In the genomic region with DNA sequence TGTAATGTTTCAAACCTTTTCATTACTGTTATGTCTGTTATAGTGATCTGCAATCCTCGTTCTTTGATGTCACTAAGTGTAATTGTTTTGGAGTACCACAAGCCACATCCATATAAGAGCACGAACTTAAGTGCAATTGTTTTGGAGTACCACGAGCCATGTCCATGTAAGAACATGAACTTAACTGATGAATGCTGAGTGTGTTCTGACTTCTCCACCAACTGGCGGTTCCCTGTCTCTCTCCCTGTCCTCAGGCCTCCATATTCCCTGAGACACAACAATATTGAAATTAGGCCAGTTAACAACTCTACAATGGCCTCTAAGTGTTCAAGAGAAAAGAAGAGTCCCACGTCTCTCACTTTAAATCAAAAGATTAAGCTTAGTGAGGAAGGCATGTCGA, we compare ENCODE assay signal across 1 cellular context.
TF ChIP-seq lines count a peak whose summit lies in the region.

No MANE protein-coding gene starts in this region.

TF ChIP-seq in SK-N-SH treated with all-trans-retinoic acid at 6 μM for 48 hours, 23 proteins besides CTCF, POLR2A, EP300 and RAD21 (continued from another document):
- TF ChIP-seq, protein P1, sequence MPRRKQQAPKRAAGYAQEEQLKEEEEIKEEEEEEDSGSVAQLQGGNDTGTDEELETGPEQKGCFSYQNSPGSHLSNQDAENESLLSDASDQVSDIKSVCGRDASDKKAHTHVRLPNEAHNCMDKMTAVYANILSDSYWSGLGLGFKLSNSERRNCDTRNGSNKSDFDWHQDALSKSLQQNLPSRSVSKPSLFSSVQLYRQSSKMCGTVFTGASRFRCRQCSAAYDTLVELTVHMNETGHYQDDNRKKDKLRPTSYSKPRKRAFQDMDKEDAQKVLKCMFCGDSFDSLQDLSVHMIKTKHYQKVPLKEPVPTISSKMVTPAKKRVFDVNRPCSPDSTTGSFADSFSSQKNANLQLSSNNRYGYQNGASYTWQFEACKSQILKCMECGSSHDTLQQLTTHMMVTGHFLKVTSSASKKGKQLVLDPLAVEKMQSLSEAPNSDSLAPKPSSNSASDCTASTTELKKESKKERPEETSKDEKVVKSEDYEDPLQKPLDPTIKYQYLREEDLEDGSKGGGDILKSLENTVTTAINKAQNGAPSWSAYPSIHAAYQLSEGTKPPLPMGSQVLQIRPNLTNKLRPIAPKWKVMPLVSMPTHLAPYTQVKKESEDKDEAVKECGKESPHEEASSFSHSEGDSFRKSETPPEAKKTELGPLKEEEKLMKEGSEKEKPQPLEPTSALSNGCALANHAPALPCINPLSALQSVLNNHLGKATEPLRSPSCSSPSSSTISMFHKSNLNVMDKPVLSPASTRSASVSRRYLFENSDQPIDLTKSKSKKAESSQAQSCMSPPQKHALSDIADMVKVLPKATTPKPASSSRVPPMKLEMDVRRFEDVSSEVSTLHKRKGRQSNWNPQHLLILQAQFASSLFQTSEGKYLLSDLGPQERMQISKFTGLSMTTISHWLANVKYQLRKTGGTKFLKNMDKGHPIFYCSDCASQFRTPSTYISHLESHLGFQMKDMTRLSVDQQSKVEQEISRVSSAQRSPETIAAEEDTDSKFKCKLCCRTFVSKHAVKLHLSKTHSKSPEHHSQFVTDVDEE (CRISPR knock-in tag; IDR thresholded peaks at IDR 0.05): no peak
- TF ChIP-seq ZC3H10 (CRISPR knock-in tag; IDR thresholded peaks at IDR 0.05): no peak
- no peak for TF ChIP-seq SNAI2 (CRISPR knock-in tag; IDR thresholded peaks at IDR 0.05)
- no peak for TF ChIP-seq TOX (CRISPR knock-in tag; IDR thresholded peaks at IDR 0.05; ENCODE audit: borderline replicate concordance)
- TF ChIP-seq RARB (CRISPR knock-in tag; IDR thresholded peaks at IDR 0.05): no peak
